8 cellular contexts compared by ENCODE assay signal in the genomic region with DNA sequence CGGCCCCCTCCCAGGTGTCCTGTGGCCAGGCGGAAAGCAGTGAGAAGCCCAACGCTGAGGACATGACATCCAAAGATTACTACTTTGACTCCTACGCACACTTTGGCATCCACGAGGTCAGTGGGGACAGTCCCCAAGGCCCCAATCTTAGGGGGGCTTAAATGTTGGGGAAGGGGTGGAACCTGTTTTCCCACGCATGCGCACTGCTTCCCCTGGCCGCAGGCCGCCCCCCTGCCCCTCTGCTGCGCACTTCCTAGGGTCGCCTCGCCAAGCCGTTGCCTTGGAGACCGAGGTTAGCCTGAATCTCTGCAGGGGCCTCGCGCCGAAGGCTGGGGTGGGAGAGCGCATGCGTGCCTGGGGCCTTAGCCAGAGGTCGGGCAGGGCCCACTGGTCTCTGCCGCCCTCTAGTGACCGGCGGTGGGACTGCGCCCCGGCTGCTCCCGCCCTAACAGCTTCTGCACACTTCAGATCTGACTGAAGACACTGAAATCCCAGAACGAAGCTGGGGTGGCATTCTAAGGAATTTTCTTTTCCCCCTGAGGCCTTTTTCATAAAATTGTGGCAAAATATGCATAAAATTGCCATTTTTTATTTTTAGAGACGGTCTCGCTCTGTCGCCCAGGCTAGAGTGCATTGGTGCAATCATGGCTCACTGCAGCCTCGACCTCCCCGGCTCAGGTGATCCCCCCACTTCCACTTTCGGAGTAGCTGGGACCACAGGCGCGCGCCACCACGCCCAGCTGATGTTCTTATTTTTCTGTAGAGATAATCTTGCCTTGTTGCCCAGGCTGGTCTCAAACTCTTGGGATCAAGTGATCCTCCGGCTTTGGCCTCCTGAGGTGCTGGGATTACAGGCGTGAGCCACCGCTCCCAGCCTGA. TPM values are rescaled to one million over a fixed set of nuclear protein-coding genes. Genes with fewer than 3 reads are reported as not detected.
A peak's percentile ranks its signal among the peaks of the same experiment; 100 is the strongest.
DNase-seq lines count a peak whose midpoint lies in the region; ATAC-seq and TF ChIP-seq lines count a peak whose summit lies in the region.

No MANE protein-coding gene starts in this region.

- WGBS in adrenal gland, 4 donors = 23 to 47% (median 27%) methylated on average over 21 to 40 of the region's 40 CpGs
- 32 to 33% methylated on average over 39 to 40 of the region's 40 CpGs for WGBS in heart right ventricle, 2 donors

- H3K4me1 ChIP-seq in adrenal gland (replicated peaks in 1 of 2) (peaks cover 31 to 50% of the 10 kb centered on the region in 2 donors), heart right ventricle (peaks cover 18 to 66% (median 54%) of the 10 kb centered on the region in 9 donors)

- H3K27me3 ChIP-seq in adrenal gland = no peaks in the 10 kb centered on the region
- H3K27me3 ChIP-seq in heart right ventricle = no peaks in the 10 kb centered on the region

- ATAC-seq in heart right ventricle (peak; percentile 3 to 20 (median 6)), GM18517 (IDR thresholded peaks at IDR 0.05; ENCODE audit: unreplicated experiment) (no peak)

- no peaks in the 10 kb centered on the region for H3K9me3 ChIP-seq in adrenal gland (replicated peaks in 1 of 3)
- H3K9me3 ChIP-seq in heart right ventricle = no peaks in the 10 kb centered on the region

- peak overlapping the region in 4 of 5 donors; percentile 39 to 79 (median 68) for H3K27ac ChIP-seq in adrenal gland
- peak overlapping the region in 9 of 10 donors; percentile 50 to 98 (median 70) for H3K27ac ChIP-seq in heart right ventricle

- intact Hi-C loops in adrenal gland (cut with DNase I) = no loop called here
- intact Hi-C loops in heart right ventricle (cut with DNase I) = loop anchor here in 1 of 10 donors (10.0 kb wide), 1 partner anchor 124 kb away; no protein-coding TSS in a partner anchor

- DNase-seq in GM10266 (ENCODE audit: extremely low spot score) (peak; percentile 96), NCI-H1417 (lab: John Stamatoyannopoulos, UW) (peak; percentile 81 to 92 (median 91)), T-helper 1 cell (peak; percentile 84 to 91 (median 91)), adrenal gland (peak; percentile 89 to 96 (median 91)), heart right ventricle (peak; percentile 89 to 95), putamen (ENCODE audit: low spot score) (peak; percentile 83), ureter (ENCODE audit: low spot score) (peak; percentile 92)

- H3K4me3 ChIP-seq in adrenal gland = peak overlapping the region in 1 of 4 donors; percentile 30
- H3K4me3 ChIP-seq in heart right ventricle = peak overlapping the region in 6 of 10 donors; percentile 22 to 38 (median 27)

- TF ChIP-seq CTCF in GM10266 (IDR thresholded peaks at IDR 0.05; ENCODE audit: control insufficient read depth, insufficient read depth, low read depth, missing control alignments) = peak; percentile 100
- peak; percentile 93 to 100 (median 98) for TF ChIP-seq CTCF in adrenal gland (IDR thresholded peaks at IDR 0.05)
- TF ChIP-seq CTCF in heart right ventricle (IDR thresholded peaks at IDR 0.05) = peak; percentile 99 to 100 (median 100)

- no peak for TF ChIP-seq POLR2A in adrenal gland (IDR thresholded peaks at IDR 0.05)

- H3K36me3 ChIP-seq in adrenal gland (replicated peaks in 1 of 2) (peaks cover 0 to 50% of the 10 kb centered on the region in 2 donors), heart right ventricle (peaks cover 3 to 54% (median 41%) of the 10 kb centered on the region in 9 donors)

RNA-seq across cellular contexts. Expression of a gene that starts 3.6 kb away (rescaled TPM):
- 100 to 1,000 TPM in 7 of 8 donors, 10 to 100 TPM in 1; 80.4 to 262 (median 159) TPM for total RNA-seq in adrenal gland
- 100 to 1,000 TPM; 158 to 198 (median 179) TPM for polyA plus RNA-seq in adrenal gland
- total RNA-seq in heart right ventricle = 100 to 1,000 TPM; 112 to 146 (median 127) TPM
- polyA plus RNA-seq in heart right ventricle = 100 to 1,000 TPM in 1 of 2 donors, 10 to 100 TPM in 1; 80.0 to 270 TPM
- 166 TPM for total RNA-seq in ureter

RNA-seq across cellular contexts. Expression of a gene that starts 8.7 kb away (rescaled TPM):
- total RNA-seq in adrenal gland = 1 to 10 TPM in 1 of 8 donors, under 1 TPM in 7; 0.18 to 1.2 (median 0.50) TPM
- 1 to 10 TPM in 2 of 3 donors, not detected in 1; 1.9 to 2.0 TPM for polyA plus RNA-seq in adrenal gland
- total RNA-seq in heart right ventricle = under 1 TPM; 0.16 to 0.74 (median 0.47) TPM
- polyA plus RNA-seq in heart right ventricle = 1 to 10 TPM; 1.1 to 1.6 TPM
- total RNA-seq in ureter = 4.1 TPM

RNA-seq across cellular contexts. Expression of a gene that starts 10.2 kb away (rescaled TPM):
- 1 to 10 TPM in 7 of 8 donors, not detected in 1; 2.4 to 9.4 (median 5.9) TPM for total RNA-seq in adrenal gland
- polyA plus RNA-seq in adrenal gland = 10 to 100 TPM in 2 of 3 donors, 1 to 10 TPM in 1; 5.8 to 55.7 (median 14.1) TPM
- total RNA-seq in heart right ventricle = 1 to 10 TPM; 1.4 to 3.6 (median 1.9) TPM
- 10 to 100 TPM in 1 of 2 donors, 1 to 10 TPM in 1; 4.8 to 10.7 TPM for polyA plus RNA-seq in heart right ventricle
- 3.1 TPM for total RNA-seq in ureter

RNA-seq across cellular contexts. Expression of a gene that starts 15.0 kb away (rescaled TPM):
- total RNA-seq in adrenal gland (10 to 100 TPM in 4 of 8 donors, 1 to 10 TPM in 4; 3.3 to 16.3 (median 9.9) TPM), heart right ventricle (10 to 100 TPM in 5 of 10 donors, 1 to 10 TPM in 5; 7.8 to 14.6 (median 9.8) TPM), ureter (12.6 TPM)
- polyA plus RNA-seq in adrenal gland (10 to 100 TPM in 2 of 3 donors, 1 to 10 TPM in 1; 3.5 to 15.4 (median 13.9) TPM), heart right ventricle (10 to 100 TPM in 1 of 2 donors, 1 to 10 TPM in 1; 8.6 to 19.6 TPM)

RNA-seq across cellular contexts. Expression of a gene that starts 15.1 kb away (rescaled TPM):
- total RNA-seq in adrenal gland (100 to 1,000 TPM in 2 of 8 donors, 10 to 100 TPM in 6; 33.7 to 108 (median 64.4) TPM), heart right ventricle (10 to 100 TPM; 22.3 to 39.4 (median 24.7) TPM), ureter (108 TPM)
- polyA plus RNA-seq in adrenal gland (100 to 1,000 TPM in 2 of 3 donors, 10 to 100 TPM in 1; 23.2 to 328 (median 159) TPM), heart right ventricle (10 to 100 TPM; 67.8 to 84.2 TPM)
